Comparison of ENCODE assay signal across 1 cellular context in genomic region chrX:132590350-132591026, GRCh38.
TF ChIP-seq lines count a peak whose summit lies in the region.

No MANE protein-coding gene starts in this region.

TF ChIP-seq in HepG2, 621 proteins besides CTCF, POLR2A, EP300 and RAD21 (continued from another document and continues in another):
- TF ChIP-seq, protein P1, sequence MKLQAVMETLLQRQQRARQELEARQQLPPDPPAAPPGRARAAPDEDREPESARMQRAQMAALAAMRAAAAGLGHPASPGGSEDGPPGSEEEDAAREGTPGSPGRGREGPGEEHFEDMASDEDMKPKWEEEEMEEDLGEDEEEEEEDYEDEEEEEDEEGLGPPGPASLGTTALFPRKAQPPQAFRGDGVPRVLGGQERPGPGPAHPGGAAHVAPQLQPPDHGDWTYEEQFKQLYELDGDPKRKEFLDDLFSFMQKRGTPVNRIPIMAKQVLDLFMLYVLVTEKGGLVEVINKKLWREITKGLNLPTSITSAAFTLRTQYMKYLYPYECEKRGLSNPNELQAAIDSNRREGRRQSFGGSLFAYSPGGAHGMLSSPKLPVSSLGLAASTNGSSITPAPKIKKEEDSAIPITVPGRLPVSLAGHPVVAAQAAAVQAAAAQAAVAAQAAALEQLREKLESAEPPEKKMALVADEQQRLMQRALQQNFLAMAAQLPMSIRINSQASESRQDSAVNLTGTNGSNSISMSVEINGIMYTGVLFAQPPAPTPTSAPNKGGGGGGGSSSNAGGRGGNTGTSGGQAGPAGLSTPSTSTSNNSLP (IDR thresholded peaks at IDR 0.05; ENCODE audit: low read depth, low read length) = peak; percentile 88; the same call in 1 of the 2 replicates
- TF ChIP-seq SP1 (IDR thresholded peaks at IDR 0.05) = no peak
- 0 out of 2 replicates have a peak, but pooled peaks have one; percentile 20 for TF ChIP-seq SP1 (CRISPR knock-in tag; IDR thresholded peaks at IDR 0.05)
- TF ChIP-seq ZC3H4 (CRISPR knock-in tag; IDR thresholded peaks at IDR 0.05; ENCODE audit: borderline replicate concordance) = no peak
- TF ChIP-seq HMG20A (CRISPR knock-in tag; IDR thresholded peaks at IDR 0.05; ENCODE audit: borderline replicate concordance) = peak; percentile 97; the same call in 1 of the 2 replicates
- 0 out of 2 replicates have a peak, but pooled peaks have one; percentile 84 for TF ChIP-seq STAT5B (CRISPR knock-in tag; IDR thresholded peaks at IDR 0.05)
- no peak for TF ChIP-seq ZFP82 (CRISPR knock-in tag; IDR thresholded peaks at IDR 0.05; ENCODE audit: borderline replicate concordance)
- peak; percentile 89 for TF ChIP-seq CBFB (CRISPR knock-in tag; IDR thresholded peaks at IDR 0.05)
- TF ChIP-seq SMAD1 (CRISPR knock-in tag; IDR thresholded peaks at IDR 0.05; ENCODE audit: borderline replicate concordance, low read depth) = no peak
- TF ChIP-seq, protein P2, sequence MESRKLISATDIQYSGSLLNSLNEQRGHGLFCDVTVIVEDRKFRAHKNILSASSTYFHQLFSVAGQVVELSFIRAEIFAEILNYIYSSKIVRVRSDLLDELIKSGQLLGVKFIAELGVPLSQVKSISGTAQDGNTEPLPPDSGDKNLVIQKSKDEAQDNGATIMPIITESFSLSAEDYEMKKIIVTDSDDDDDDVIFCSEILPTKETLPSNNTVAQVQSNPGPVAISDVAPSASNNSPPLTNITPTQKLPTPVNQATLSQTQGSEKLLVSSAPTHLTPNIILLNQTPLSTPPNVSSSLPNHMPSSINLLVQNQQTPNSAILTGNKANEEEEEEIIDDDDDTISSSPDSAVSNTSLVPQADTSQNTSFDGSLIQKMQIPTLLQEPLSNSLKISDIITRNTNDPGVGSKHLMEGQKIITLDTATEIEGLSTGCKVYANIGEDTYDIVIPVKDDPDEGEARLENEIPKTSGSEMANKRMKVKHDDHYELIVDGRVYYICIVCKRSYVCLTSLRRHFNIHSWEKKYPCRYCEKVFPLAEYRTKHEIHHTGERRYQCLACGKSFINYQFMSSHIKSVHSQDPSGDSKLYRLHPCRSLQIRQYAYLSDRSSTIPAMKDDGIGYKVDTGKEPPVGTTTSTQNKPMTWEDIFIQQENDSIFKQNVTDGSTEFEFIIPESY (CRISPR knock-in tag; IDR thresholded peaks at IDR 0.05) = peak; percentile 57; the same call in 1 of the 2 replicates
- TF ChIP-seq ZNF33B (CRISPR knock-in tag; IDR thresholded peaks at IDR 0.05) = 0 out of 2 replicates have a peak, but pooled peaks have one; percentile 50
- no peak for TF ChIP-seq ZBTB14 (CRISPR knock-in tag; IDR thresholded peaks at IDR 0.05)
- TF ChIP-seq TBX2 (CRISPR knock-in tag; IDR thresholded peaks at IDR 0.05; ENCODE audit: borderline replicate concordance) = peak; percentile 96
- no peak for TF ChIP-seq ZZZ3 (CRISPR knock-in tag; IDR thresholded peaks at IDR 0.05; ENCODE audit: borderline replicate concordance)
- no peak for TF ChIP-seq ZC3H13 (CRISPR knock-in tag; IDR thresholded peaks at IDR 0.05)
- no peak for TF ChIP-seq TAF15 (IDR thresholded peaks at IDR 0.05; ENCODE audit: low read depth, low read length, poor library complexity, severe bottlenecking)
- peak; percentile 78 for TF ChIP-seq ZBTB7B (CRISPR knock-in tag; IDR thresholded peaks at IDR 0.05)
- TF ChIP-seq SAP130 (CRISPR knock-in tag; IDR thresholded peaks at IDR 0.05; ENCODE audit: low read depth) = peak; percentile 92
- TF ChIP-seq ZNF784 (CRISPR knock-in tag; IDR thresholded peaks at IDR 0.05; ENCODE audit: borderline replicate concordance) = 0 out of 2 replicates have a peak, but pooled peaks have one; percentile 27
- no peak for TF ChIP-seq HNRNPLL (IDR thresholded peaks at IDR 0.05; ENCODE audit: low read depth, low read length, poor library complexity, severe bottlenecking)
- peak; percentile 71 for TF ChIP-seq ONECUT2 (CRISPR knock-in tag; IDR thresholded peaks at IDR 0.05)
- TF ChIP-seq ZNF331 (CRISPR knock-in tag; IDR thresholded peaks at IDR 0.05) = peak; percentile 84
- TF ChIP-seq ZKSCAN5 (CRISPR knock-in tag; IDR thresholded peaks at IDR 0.05) = no peak
- TF ChIP-seq TCF12 (IDR thresholded peaks at IDR 0.05) = no peak
- peak; percentile 92 for TF ChIP-seq TCF12 (CRISPR knock-in tag; IDR thresholded peaks at IDR 0.05)
- no peak for TF ChIP-seq SIN3A (IDR thresholded peaks at IDR 0.05; ENCODE audit: borderline replicate concordance, low read depth, low read length)
- peak; percentile 90; the same call in 1 of the 2 replicates for TF ChIP-seq GATAD2A (CRISPR knock-in tag; IDR thresholded peaks at IDR 0.05)
- TF ChIP-seq ZNF281 (CRISPR knock-in tag; IDR thresholded peaks at IDR 0.05; ENCODE audit: borderline replicate concordance) = peak; percentile 60; the same call in 1 of the 2 replicates
- TF ChIP-seq, protein P3, sequence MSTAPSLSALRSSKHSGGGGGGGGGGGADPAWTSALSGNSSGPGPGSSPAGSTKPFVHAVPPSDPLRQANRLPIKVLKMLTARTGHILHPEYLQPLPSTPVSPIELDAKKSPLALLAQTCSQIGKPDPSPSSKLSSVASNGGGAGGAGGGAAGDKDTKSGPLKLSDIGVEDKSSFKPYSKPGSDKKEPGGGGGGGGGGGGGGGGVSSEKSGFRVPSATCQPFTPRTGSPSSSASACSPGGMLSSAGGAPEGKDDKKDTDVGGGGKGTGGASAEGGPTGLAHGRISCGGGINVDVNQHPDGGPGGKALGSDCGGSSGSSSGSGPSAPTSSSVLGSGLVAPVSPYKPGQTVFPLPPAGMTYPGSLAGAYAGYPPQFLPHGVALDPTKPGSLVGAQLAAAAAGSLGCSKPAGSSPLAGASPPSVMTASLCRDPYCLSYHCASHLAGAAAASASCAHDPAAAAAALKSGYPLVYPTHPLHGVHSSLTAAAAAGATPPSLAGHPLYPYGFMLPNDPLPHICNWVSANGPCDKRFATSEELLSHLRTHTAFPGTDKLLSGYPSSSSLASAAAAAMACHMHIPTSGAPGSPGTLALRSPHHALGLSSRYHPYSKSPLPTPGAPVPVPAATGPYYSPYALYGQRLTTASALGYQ (CRISPR knock-in tag; IDR thresholded peaks at IDR 0.05) = peak; percentile 98
- no peak for TF ChIP-seq GABPA (IDR thresholded peaks at IDR 0.05; ENCODE audit: low read depth, low read length)
- TF ChIP-seq GABPA (CRISPR knock-in tag; IDR thresholded peaks at IDR 0.05; ENCODE audit: low read depth) = peak; percentile 40; the same call in 1 of the 2 replicates
- 0 out of 2 replicates have a peak, but pooled peaks have one; percentile 32 for TF ChIP-seq ZNF547 (CRISPR knock-in tag; IDR thresholded peaks at IDR 0.05)
- peak in 1 of 2 experiments; percentile 76; a peak in 2 of 4 replicates for TF ChIP-seq ATF4 (CRISPR knock-in tag; IDR thresholded peaks at IDR 0.05)
- TF ChIP-seq TBX3 (IDR thresholded peaks at IDR 0.05; ENCODE audit: borderline replicate concordance) = peak; percentile 95
- peak; percentile 29; the same call in 1 of the 2 replicates for TF ChIP-seq TGIF2 (CRISPR knock-in tag; IDR thresholded peaks at IDR 0.05)
- peak; percentile 20; the same call in 1 of the 2 replicates for TF ChIP-seq RFX3 (CRISPR knock-in tag; IDR thresholded peaks at IDR 0.05)
- 0 out of 2 replicates have a peak, but pooled peaks have one; percentile 30 for TF ChIP-seq KMT2B (CRISPR knock-in tag; IDR thresholded peaks at IDR 0.05)
- peak; percentile 99 for TF ChIP-seq TCF7 (IDR thresholded peaks at IDR 0.05; ENCODE audit: low read depth)
- TF ChIP-seq THYN1 (CRISPR knock-in tag; IDR thresholded peaks at IDR 0.05; ENCODE audit: borderline replicate concordance, low read depth) = no peak
- TF ChIP-seq FOSL2 (CRISPR knock-in tag; IDR thresholded peaks at IDR 0.05) = peak; percentile 86
- 0 out of 2 replicates have a peak, but pooled peaks have one; percentile 23 for TF ChIP-seq GABPB1 (CRISPR knock-in tag; IDR thresholded peaks at IDR 0.05)
- peak; percentile 67 for TF ChIP-seq MAX (IDR thresholded peaks at IDR 0.05)
- TF ChIP-seq, protein P4, sequence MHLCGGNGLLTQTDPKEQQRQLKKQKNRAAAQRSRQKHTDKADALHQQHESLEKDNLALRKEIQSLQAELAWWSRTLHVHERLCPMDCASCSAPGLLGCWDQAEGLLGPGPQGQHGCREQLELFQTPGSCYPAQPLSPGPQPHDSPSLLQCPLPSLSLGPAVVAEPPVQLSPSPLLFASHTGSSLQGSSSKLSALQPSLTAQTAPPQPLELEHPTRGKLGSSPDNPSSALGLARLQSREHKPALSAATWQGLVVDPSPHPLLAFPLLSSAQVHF (CRISPR knock-in tag; IDR thresholded peaks at IDR 0.05) = no peak
- peak; percentile 36; the same call in 1 of the 2 replicates for TF ChIP-seq ZFX (CRISPR knock-in tag; IDR thresholded peaks at IDR 0.05; ENCODE audit: low read depth)
- TF ChIP-seq, protein P5, sequence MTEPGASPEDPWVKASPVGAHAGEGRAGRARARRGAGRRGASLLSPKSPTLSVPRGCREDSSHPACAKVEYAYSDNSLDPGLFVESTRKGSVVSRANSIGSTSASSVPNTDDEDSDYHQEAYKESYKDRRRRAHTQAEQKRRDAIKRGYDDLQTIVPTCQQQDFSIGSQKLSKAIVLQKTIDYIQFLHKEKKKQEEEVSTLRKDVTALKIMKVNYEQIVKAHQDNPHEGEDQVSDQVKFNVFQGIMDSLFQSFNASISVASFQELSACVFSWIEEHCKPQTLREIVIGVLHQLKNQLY (CRISPR knock-in tag; IDR thresholded peaks at IDR 0.05) = peak; percentile 68; the same call in 1 of the 2 replicates
- 0 out of 2 replicates have a peak, but pooled peaks have one; percentile 58 for TF ChIP-seq ZSCAN25 (CRISPR knock-in tag; IDR thresholded peaks at IDR 0.05)
- peak; percentile 38; the same call in 1 of the 2 replicates for TF ChIP-seq FOSL1 (CRISPR knock-in tag; IDR thresholded peaks at IDR 0.05; ENCODE audit: borderline replicate concordance)
- 0 out of 2 replicates have a peak, but pooled peaks have one; percentile 67 for TF ChIP-seq ZNF556 (CRISPR knock-in tag; IDR thresholded peaks at IDR 0.05; ENCODE audit: borderline replicate concordance)
- no peak for TF ChIP-seq SP2 (CRISPR knock-in tag; IDR thresholded peaks at IDR 0.05)
- TF ChIP-seq GATA4 (IDR thresholded peaks at IDR 0.05; ENCODE audit: borderline replicate concordance, low read depth) = peak; percentile 100
- TF ChIP-seq CBX5 (CRISPR knock-in tag; IDR thresholded peaks at IDR 0.05; ENCODE audit: borderline replicate concordance) = peak; percentile 87; the same call in 1 of the 2 replicates
- no peak for TF ChIP-seq CSRNP1 (CRISPR knock-in tag; IDR thresholded peaks at IDR 0.05)
- peak; percentile 90 for TF ChIP-seq HMG20B (CRISPR knock-in tag; conservative IDR thresholded peaks at IDR 0.05)
- TF ChIP-seq FOXJ3 (CRISPR knock-in tag; IDR thresholded peaks at IDR 0.05; ENCODE audit: borderline replicate concordance) = peak; percentile 94
